In genomic region chr3:143309622-143310190, GRCh38 we compare ENCODE assay signal across 16 cellular contexts.
"Had no signal": no experiment of that assay in that cellular context is flagged by ENCODE, and none has a peak within 500 bp of the region (broad histone marks: within the 10 kb centered on the region; RNA-seq: fewer than 3 reads in every experiment).

No MANE protein-coding gene starts in this region.

- H3K4me3 ChIP-seq: coronary artery, esophagus muscularis mucosa, lung, smooth muscle cell, thoracic aorta had no signal

- H3K27ac ChIP-seq: coronary artery, esophagus muscularis mucosa, neutrophil, thoracic aorta had no signal

- H3K4me2 ChIP-seq: smooth muscle cell had no signal

- H3K36me3 ChIP-seq: esophagus muscularis mucosa, neutrophil, thoracic aorta had no signal

- H3K9me3 ChIP-seq: esophagus muscularis mucosa, neutrophil, thoracic aorta had no signal

- ATAC-seq: stimulated activated naive CD8-positive, alpha-beta T cell treated with anti-CD3 and anti-CD28 coated beads, Interleukin-15, Interleukin-2, amounts not matched to agents 100 U/mL and 50 U/mL, for 24 hours; WTC11 had no signal

- H3K27me3 ChIP-seq: esophagus muscularis mucosa, neutrophil had no signal

- DNase-seq: activated CD4-positive, alpha-beta memory T cell treated with anti-CD3 and anti-CD28 coated beads, Interleukin-2, amount 10 ng/mL, durations not matched to agents 7 days and 5 days; activated CD4-positive, alpha-beta T cell treated with anti-CD3 and anti-CD28 coated beads for 4 hours; activated naive CD4-positive, alpha-beta T cell treated with anti-CD3 and anti-CD28 coated beads, Interleukin-2, amount 10 ng/mL, durations not matched to agents 7 days and 5 days; activated T-cell treated with anti-CD3 and anti-CD28 coated beads, Interleukin-2, amount 50 U/mL, for 24 hours; central memory CD4-positive, alpha-beta T cell; head of caudate nucleus; naive B cell; stimulated activated naive CD8-positive, alpha-beta T cell treated with anti-CD3 and anti-CD28 coated beads, Interleukin-15, Interleukin-2, amounts not matched to agents 100 U/mL and 50 U/mL, for 24 hours; SW 1271 had no signal
